ENCODE assay signal across 19 cellular contexts in genomic region chr16:30088237-30088831, GRCh38. TPM values are rescaled to one million over a fixed set of nuclear protein-coding genes. Genes with fewer than 3 reads are reported as not detected.
DNase-seq lines count a peak whose midpoint lies in the region; ATAC-seq and TF ChIP-seq lines count a peak whose summit lies in the region.
"Had no signal": no experiment of that assay in that cellular context is flagged by ENCODE, and none has a peak within 500 bp of the region (broad histone marks: within the 10 kb centered on the region; RNA-seq: fewer than 3 reads in every experiment).

No MANE protein-coding gene starts in this region.

- no peaks in the 10 kb centered on the region for H3K9me3 Mint-ChIP-seq in stimulated activated naive CD8-positive, alpha-beta T cell treated with anti-CD3 and anti-CD28 coated beads, Interleukin-15, Interleukin-2, amounts not matched to agents 100 ng/mL and 50 ng/mL, for 24 hours
- H3K9me3 Mint-ChIP-seq in stimulated activated naive CD8-positive, alpha-beta T cell treated with anti-CD3 and anti-CD28 coated beads, Interleukin-15, amount 100 ng/mL, for 72 hours: no peaks in the 10 kb centered on the region
- H3K9me3 Mint-ChIP-seq in brain: peaks cover 0 to 2% (median 0%) of the 10 kb centered on the region in 5 experiments
- no peaks in the 10 kb centered on the region for H3K9me3 Mint-ChIP-seq in type B pancreatic cell

- H3K27ac Mint-ChIP-seq in stimulated activated naive CD8-positive, alpha-beta T cell treated with anti-CD3 and anti-CD28 coated beads, Interleukin-15, Interleukin-2, amounts not matched to agents 100 ng/mL and 50 ng/mL, for 24 hours: peak overlapping the region; percentile 63
- peak overlapping the region in 1 of 2 donors; percentile 76 for H3K27ac Mint-ChIP-seq in stimulated activated naive CD8-positive, alpha-beta T cell treated with anti-CD3 and anti-CD28 coated beads, Interleukin-15, amount 100 ng/mL, for 72 hours
- H3K27ac Mint-ChIP-seq in brain (peak overlapping the region in 4 of 5 experiments; percentile 23 to 59 (median 40)), type B pancreatic cell (peak overlapping the region; percentile 84)

- no peak for TF ChIP-seq EP300 in transverse colon (IDR thresholded peaks at IDR 0.05; ENCODE audit: low read depth)

- H3K4me3 ChIP-seq in transverse colon: no peak overlapping the region
- H3K4me3 ChIP-seq: coronary artery, heart left ventricle, mucosa of descending colon, Peyer's patch, psoas muscle had no signal

- H3K27ac ChIP-seq in transverse colon: no peak overlapping the region
- H3K27ac ChIP-seq: coronary artery, Peyer's patch had no signal

- H3K9me3 ChIP-seq in transverse colon: no peaks in the 10 kb centered on the region
- H3K9me3 ChIP-seq: heart left ventricle, mucosa of descending colon, Peyer's patch, psoas muscle had no signal

- DNase-seq in stimulated activated naive CD8-positive, alpha-beta T cell treated with anti-CD3 and anti-CD28 coated beads, Interleukin-15, amount 100 ng/mL, for 72 hours: no peak
- DNase-seq in type B pancreatic cell (ENCODE audit: extremely low spot score, unreplicated experiment): no peak
- DNase-seq in transverse colon: no peak
- DNase-seq: activated CD4-positive, CD25-positive, alpha-beta regulatory T cell treated with anti-CD3 and anti-CD28 coated beads, Interleukin-2, amount 50 U/mL, for 72 hours; amniotic stem cell; DMS153; kidney glomerular epithelial cell; MV-4-11; NCI-H526 treated with DMSO at 0.1 percent for 48 hours; Peyer's patch; psoas muscle; stimulated activated CD4-positive, alpha-beta T cell treated with anti-CD3 and anti-CD28 coated beads, Interleukin-15, amount 100 ng/mL, for 24 hours; T-helper 1 cell had no signal

- intact Hi-C loops in transverse colon (cut with DNase I; ENCODE audit: low total_unique reads): no loop called here

- peaks cover 13 to 26% (median 20%) of the 10 kb centered on the region in 4 donors for H3K4me1 ChIP-seq in transverse colon

- TF ChIP-seq CTCF in brain (conservative IDR thresholded peaks at IDR 0.05) (no peak), type B pancreatic cell (conservative IDR thresholded peaks at IDR 0.05) (no peak), transverse colon (IDR thresholded peaks at IDR 0.05) (no peak)

- H3K4me1 Mint-ChIP-seq in stimulated activated naive CD8-positive, alpha-beta T cell treated with anti-CD3 and anti-CD28 coated beads, Interleukin-15, Interleukin-2, amounts not matched to agents 100 ng/mL and 50 ng/mL, for 24 hours (ENCODE audit: low read depth): peaks cover 29% of the 10 kb centered on the region
- peaks cover 56% of the 10 kb centered on the region for H3K4me1 Mint-ChIP-seq in stimulated activated naive CD8-positive, alpha-beta T cell treated with anti-CD3 and anti-CD28 coated beads, Interleukin-15, amount 100 ng/mL, for 72 hours
- H3K4me1 Mint-ChIP-seq in brain (peaks cover 23% of the 10 kb centered on the region), type B pancreatic cell (ENCODE audit: unreplicated experiment) (peaks cover 35% of the 10 kb centered on the region)

- in situ Hi-C loops in transverse colon (cut with MboI; ENCODE audit: low pct_ligation_motif_present in 1 of 4, low pct_unique_long_range_greater_than_20kb in 1 of 4, low sequenced_read_pairs in 3 of 4): loop anchor here in 2 of 4 donors (25.0 kb wide), 2 partner anchors 324 to 549 kb away; partner anchors contain the start of gene ZNF771 (in 2 of the 2)

- WGBS in transverse colon (ENCODE audit: low coverage in 1 of 2), 2 donors: 72 to 78% methylated on average over 3 to 10 of the region's 10 CpGs

- no peak overlapping the region for H3K4me3 Mint-ChIP-seq in stimulated activated naive CD8-positive, alpha-beta T cell treated with anti-CD3 and anti-CD28 coated beads, Interleukin-15, Interleukin-2, amounts not matched to agents 100 ng/mL and 50 ng/mL, for 24 hours
- H3K4me3 Mint-ChIP-seq in stimulated activated naive CD8-positive, alpha-beta T cell treated with anti-CD3 and anti-CD28 coated beads, Interleukin-15, amount 100 ng/mL, for 72 hours: no peak overlapping the region
- H3K4me3 Mint-ChIP-seq in brain (no peak overlapping the region), type B pancreatic cell (peak overlapping the region; percentile 40)

- H3K36me3 Mint-ChIP-seq in stimulated activated naive CD8-positive, alpha-beta T cell treated with anti-CD3 and anti-CD28 coated beads, Interleukin-15, Interleukin-2, amounts not matched to agents 100 ng/mL and 50 ng/mL, for 24 hours (ENCODE audit: low read depth): peaks cover 16% of the 10 kb centered on the region
- peaks cover 17% of the 10 kb centered on the region for H3K36me3 Mint-ChIP-seq in brain
- peaks cover 13% of the 10 kb centered on the region for H3K36me3 Mint-ChIP-seq in type B pancreatic cell

- H3K27me3 Mint-ChIP-seq in stimulated activated naive CD8-positive, alpha-beta T cell treated with anti-CD3 and anti-CD28 coated beads, Interleukin-15, Interleukin-2, amounts not matched to agents 100 ng/mL and 50 ng/mL, for 24 hours: no peaks in the 10 kb centered on the region
- H3K27me3 Mint-ChIP-seq in stimulated activated naive CD8-positive, alpha-beta T cell treated with anti-CD3 and anti-CD28 coated beads, Interleukin-15, amount 100 ng/mL, for 72 hours: no peaks in the 10 kb centered on the region
- H3K27me3 Mint-ChIP-seq in brain (peaks cover 3% of the 10 kb centered on the region), type B pancreatic cell (no peaks in the 10 kb centered on the region)

- H3K36me3 ChIP-seq in transverse colon: peaks cover 0 to 18% (median 0%) of the 10 kb centered on the region in 4 donors

- no peaks in the 10 kb centered on the region for H3K27me3 ChIP-seq in transverse colon
- H3K27me3 ChIP-seq: heart left ventricle, Peyer's patch had no signal

- ATAC-seq in stimulated activated naive CD8-positive, alpha-beta T cell treated with anti-CD3 and anti-CD28 coated beads, Interleukin-15, amount 100 ng/mL, for 72 hours: no peak
- no peak for ATAC-seq in HG03354 (IDR thresholded peaks at IDR 0.05; ENCODE audit: poor library complexity, severe bottlenecking, unreplicated experiment)
- ATAC-seq: heart left ventricle, mucosa of descending colon, psoas muscle had no signal

- TF ChIP-seq POLR2A in transverse colon (IDR thresholded peaks at IDR 0.05): no peak

RNA-seq across cellular contexts. Expression of gene TBX6, which starts 3.4 kb away (rescaled TPM):
- 2.0 TPM for polyA plus RNA-seq in brain (ENCODE audit: insufficient read depth, low read depth, low replicate concordance)
- total RNA-seq in type B pancreatic cell (ENCODE audit: low replicate concordance) (1.6 TPM in 2 replicates), transverse colon (1 to 10 TPM in 1 of 4 donors, under 1 TPM in 1, not detected in 2; 0.82 to 2.2 TPM)

RNA-seq across cellular contexts. Expression of gene YPEL3, which starts 7.7 kb away (rescaled TPM):
- 277 TPM for polyA plus RNA-seq in brain (ENCODE audit: insufficient read depth, low read depth, low replicate concordance)
- total RNA-seq in type B pancreatic cell (ENCODE audit: low replicate concordance): 37.9 and 61.9 TPM in 2 replicates
- 100 to 1,000 TPM in 3 of 4 donors, 10 to 100 TPM in 1; 90.8 to 154 (median 125) TPM for total RNA-seq in transverse colon

RNA-seq across cellular contexts. Expression of gene PPP4C, which starts 12.5 kb away (rescaled TPM):
- 105 TPM for polyA plus RNA-seq in brain (ENCODE audit: insufficient read depth, low read depth, low replicate concordance)
- total RNA-seq in type B pancreatic cell (ENCODE audit: low replicate concordance) (128 and 155 TPM in 2 replicates), transverse colon (10 to 100 TPM; 17.7 to 92.3 (median 74.3) TPM)

RNA-seq across cellular contexts. Expression of gene ALDOA, which starts 22.8 kb away (rescaled TPM):
- polyA plus RNA-seq in brain (ENCODE audit: insufficient read depth, low read depth, low replicate concordance): 1,509 TPM
- total RNA-seq in type B pancreatic cell (ENCODE audit: low replicate concordance) (620 and 1,017 TPM in 2 replicates), transverse colon (1,000 to 10,000 TPM in 2 of 4 donors, 100 to 1,000 TPM in 2; 778 to 1,392 (median 1,174) TPM)

RNA-seq across cellular contexts. Expression of gene GDPD3, which starts 25.0 kb away (rescaled TPM):
- 0.76 TPM for polyA plus RNA-seq in brain (ENCODE audit: insufficient read depth, low read depth, low replicate concordance)
- total RNA-seq in type B pancreatic cell (ENCODE audit: low replicate concordance): 19.7 and 23.2 TPM in 2 replicates
- 10 to 100 TPM in 3 of 4 donors, 1 to 10 TPM in 1; 9.4 to 33.3 (median 30.4) TPM for total RNA-seq in transverse colon
